In the genomic region with DNA sequence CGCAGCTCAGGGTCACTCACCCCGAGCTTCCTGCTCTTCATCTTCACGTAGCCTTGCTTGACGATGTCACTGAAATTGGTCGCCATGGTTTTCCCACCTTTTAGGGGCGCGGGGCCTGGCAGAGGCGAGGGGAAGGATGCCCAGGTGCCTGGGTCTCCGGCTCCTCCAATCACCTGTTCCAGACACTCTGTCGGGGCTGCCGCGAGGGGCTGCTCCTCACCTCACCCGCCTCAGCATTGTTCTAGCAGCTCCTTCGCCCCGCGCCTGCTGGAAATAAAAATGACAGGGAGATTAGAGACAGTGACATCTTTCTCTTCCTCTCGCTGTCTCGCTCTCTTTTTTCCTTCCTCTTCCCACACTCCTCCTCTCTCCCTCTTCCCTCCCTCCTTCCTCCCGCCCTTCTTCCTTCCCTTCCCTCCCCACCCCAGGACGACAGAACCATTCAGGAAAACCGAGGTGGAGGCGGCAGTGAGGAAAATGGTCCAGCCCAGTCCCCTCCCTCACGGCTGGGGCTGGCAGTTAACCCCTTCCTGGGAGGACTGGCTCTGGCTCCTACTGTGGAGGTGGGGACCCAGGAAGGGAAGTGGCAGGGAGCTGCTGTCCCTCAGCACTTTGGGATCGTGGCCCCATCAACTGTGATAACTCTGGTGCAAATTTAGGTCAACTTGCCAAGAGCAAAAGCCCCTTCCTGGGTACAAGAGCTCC, we compare ENCODE assay signal across 8 cellular contexts. TPM values are rescaled to one million over a fixed set of nuclear protein-coding genes. Genes with fewer than 3 reads are reported as not detected.
A peak's percentile ranks its signal among the peaks of the same experiment; 100 is the strongest.
DNase-seq lines count a peak whose midpoint lies in the region; ATAC-seq, FAIRE-seq and TF ChIP-seq lines count a peak whose summit lies in the region.

No MANE protein-coding gene starts in this region.

- H2AFZ ChIP-seq in K562 (ENCODE audit: low read depth, low read length), result peak overlapping the region; percentile 80

- H3K9me1 ChIP-seq in K562 (ENCODE audit: control insufficient read depth, insufficient read depth, low read length), result no peaks in the 10 kb centered on the region

- no peak for TF ChIP-seq CTCF in K562 (IDR thresholded peaks at IDR 0.05 in 2 of 3, conservative IDR thresholded peaks at IDR 0.05 in 1 of 3; ENCODE audit: insufficient read depth in 2 of 3, low read depth in 1 of 3, low read length in 3 of 3)

- H3K4me2 ChIP-seq in K562 (ENCODE audit: insufficient read depth, low read length), result peak overlapping the region; percentile 58

- H3K27ac ChIP-seq in K562 (ENCODE audit: extremely low read depth, low read depth, low read length), result no peak overlapping the region

- no peaks in the 10 kb centered on the region for H3K36me3 Mint-ChIP-seq in T-helper 2 cell treated with Interferon-gamma antibody and Interleukin-4, amounts not matched to agents 5 μg/mL and 100 μg/mL, for 36 hours (ENCODE audit: low read depth)
- H3K36me3 Mint-ChIP-seq in stimulated activated memory B cell treated with anti-CD40 and anti-IgM and Interleukin-4, amounts not matched to agents 10 μg/mL and 1 μg/mL and 100 μg/mL, for 72 hours, result no peaks in the 10 kb centered on the region
- peaks cover 3% of the 10 kb centered on the region for H3K36me3 Mint-ChIP-seq in effector memory CD8-positive, alpha-beta T cell (ENCODE audit: insufficient read depth)

- peaks cover 3% of the 10 kb centered on the region for H3K27me3 Mint-ChIP-seq in T-helper 2 cell treated with Interferon-gamma antibody and Interleukin-4, amounts not matched to agents 5 μg/mL and 100 μg/mL, for 36 hours (ENCODE audit: low read depth)
- peaks cover 29% of the 10 kb centered on the region for H3K27me3 Mint-ChIP-seq in stimulated activated memory B cell treated with anti-CD40 and anti-IgM and Interleukin-4, amounts not matched to agents 10 μg/mL and 1 μg/mL and 100 μg/mL, for 72 hours
- no peaks in the 10 kb centered on the region for H3K27me3 Mint-ChIP-seq in effector memory CD8-positive, alpha-beta T cell

- DNase-seq in T-helper 2 cell treated with Interferon-gamma antibody and Interleukin-4, amounts not matched to agents 5 μg/mL and 100 μg/mL, for 36 hours (ENCODE audit: low spot score), result no peak
- DNase-seq in T-helper 2 cell (no peak), K562 (ENCODE audit: extremely low read depth in 1 of 4, low spot score in 3 of 4) (peak in 1 of 4 experiments; percentile 23), iPS-NIHi7 (ENCODE audit: extremely low spot score) (peak; percentile 85), pons (ENCODE audit: low spot score) (no peak), NCI-H2029 treated with DMSO at 0.1 percent for 48 hours (lab: John Stamatoyannopoulos, UW) (no peak)
- no peak for DNase-seq in effector memory CD8-positive, alpha-beta T cell

- H3K4me1 Mint-ChIP-seq in T-helper 2 cell treated with Interferon-gamma antibody and Interleukin-4, amounts not matched to agents 5 μg/mL and 100 μg/mL, for 36 hours (ENCODE audit: low read depth), result peaks cover 10% of the 10 kb centered on the region
- peaks cover 50% of the 10 kb centered on the region for H3K4me1 Mint-ChIP-seq in stimulated activated memory B cell treated with anti-CD40 and anti-IgM and Interleukin-4, amounts not matched to agents 10 μg/mL and 1 μg/mL and 100 μg/mL, for 72 hours
- peaks cover 8 to 12% of the 10 kb centered on the region in 2 donors for H3K4me1 Mint-ChIP-seq in effector memory CD8-positive, alpha-beta T cell (ENCODE audit: low read depth in 2 of 2)

- CTCF ChIA-PET in K562 (lab: Yijun Ruan, JAX; ENCODE audit: low intra/inter-chr PET ratio), result no interaction called here

- 70% methylated on average over 18 of the region's 24 CpGs for WGBS in K562 (ENCODE audit: insufficient coverage, low coverage, missing lambda C conversion rate)

- H3K4me3 Mint-ChIP-seq in T-helper 2 cell treated with Interferon-gamma antibody and Interleukin-4, amounts not matched to agents 5 μg/mL and 100 μg/mL, for 36 hours, result no peak overlapping the region
- H3K4me3 Mint-ChIP-seq in stimulated activated memory B cell treated with anti-CD40 and anti-IgM and Interleukin-4, amounts not matched to agents 10 μg/mL and 1 μg/mL and 100 μg/mL, for 72 hours, result peak overlapping the region; percentile 57
- H3K4me3 Mint-ChIP-seq in effector memory CD8-positive, alpha-beta T cell, result no peak overlapping the region

- no peak overlapping the region for H3K4me3 ChIP-seq in K562

- no peak for TF ChIP-seq POLR2A in K562 (conservative IDR thresholded peaks at IDR 0.05)

- peak overlapping the region; percentile 26 to 83; a peak in 2 of 4 replicates for H3K9ac ChIP-seq in K562 (ENCODE audit: insufficient read depth in 1 of 2, low read depth in 2 of 2, low read length in 2 of 2)

- in situ Hi-C loops in K562 (cut with MboI), result loop anchor here (5.0 kb wide), 1 partner anchor 38 kb away; no protein-coding TSS in a partner anchor

- FAIRE-seq in K562 (lab: Jason Lieb, UNC), result no peak

- no peak for TF ChIP-seq EP300 in K562 (IDR thresholded peaks at IDR 0.05; ENCODE audit: low read length)

- POLR2A ChIA-PET in K562 (lab: Yijun Ruan, JAX), result interaction anchor here (0.7 to 1.1 kb wide), 2 partner anchors 17 to 49 kb away, joined by 3 to 6 read pairs; partner anchors contain the start of gene POLR2C

- intact Hi-C loops in K562 (cut with micrococcal nuclease), result no loop called here

- H3K27ac Mint-ChIP-seq in T-helper 2 cell treated with Interferon-gamma antibody and Interleukin-4, amounts not matched to agents 5 μg/mL and 100 μg/mL, for 36 hours, result peak overlapping the region; percentile 31
- H3K27ac Mint-ChIP-seq in stimulated activated memory B cell treated with anti-CD40 and anti-IgM and Interleukin-4, amounts not matched to agents 10 μg/mL and 1 μg/mL and 100 μg/mL, for 72 hours, result peak overlapping the region; percentile 24
- peak overlapping the region in 1 of 2 donors; percentile 71 for H3K27ac Mint-ChIP-seq in effector memory CD8-positive, alpha-beta T cell

- H3K9me3 Mint-ChIP-seq in T-helper 2 cell treated with Interferon-gamma antibody and Interleukin-4, amounts not matched to agents 5 μg/mL and 100 μg/mL, for 36 hours, result no peaks in the 10 kb centered on the region
- H3K9me3 Mint-ChIP-seq in stimulated activated memory B cell treated with anti-CD40 and anti-IgM and Interleukin-4, amounts not matched to agents 10 μg/mL and 1 μg/mL and 100 μg/mL, for 72 hours, result no peaks in the 10 kb centered on the region
- H3K9me3 Mint-ChIP-seq in effector memory CD8-positive, alpha-beta T cell, result no peaks in the 10 kb centered on the region

- H3K36me3 ChIP-seq in K562 (ENCODE audit: control insufficient read depth, insufficient read depth, low read length), result 0 out of 3 replicates have a peak, but pooled peaks cover 1% of the 10 kb centered on the region

- H3K79me2 ChIP-seq in K562 (ENCODE audit: control insufficient read depth, insufficient read depth, low read length), result no peaks in the 10 kb centered on the region

- no TSS peak for BruUV-seq in K562 (replicated peaks; lab: Mats Ljungman, UMichigan)

- H3K27me3 ChIP-seq in K562 (ENCODE audit: control insufficient read depth in 2 of 2, insufficient read depth in 2 of 2, low read length in 2 of 2), result no peaks in the 10 kb centered on the region

- H4K20me1 ChIP-seq in K562 (replicated peaks; ENCODE audit: control insufficient read depth, insufficient read depth, low read length), result no peaks in the 10 kb centered on the region

- H3K4me1 ChIP-seq in K562 (replicated peaks in 1 of 2; ENCODE audit: control insufficient read depth in 2 of 2, insufficient read depth in 2 of 2, low read length in 2 of 2), result peaks cover 27 to 60% of the 10 kb centered on the region in 2 experiments

- no peak for ATAC-seq in K562
- ATAC-seq in stimulated activated memory B cell treated with anti-CD40 and anti-IgM and Interleukin-4, amounts not matched to agents 10 μg/mL and 1 μg/mL and 100 μg/mL, for 72 hours, result no peak
- no peak for ATAC-seq in effector memory CD8-positive, alpha-beta T cell (replicated peaks)

- H3K9me3 ChIP-seq in K562 (replicated peaks; ENCODE audit: control insufficient read depth, insufficient read depth, low read depth, low read length), result no peaks in the 10 kb centered on the region

- TF ChIP-seq RAD21 in K562 (CRISPR knock-in tag; conservative IDR thresholded peaks at IDR 0.05 in 1 of 2, IDR thresholded peaks at IDR 0.05 in 1 of 2), result no peak

RNA-seq across cellular contexts. Expression of gene DOK4, which starts 6.7 kb away (rescaled TPM):
- 3.9 and 13.2 TPM in 2 replicates for total RNA-seq in K562 (2011; cell fraction: chromatin; rRNA removed; ENCODE audit: low replicate concordance)
- total RNA-seq in K562 (2011; cell fraction: nucleolus; rRNA removed), result 9.2 and 12.2 TPM in 2 replicates
- total RNA-seq in K562 (2011; cell fraction: nucleoplasm; rRNA removed), result 6.3 and 7.6 TPM in 2 replicates
- total RNA-seq in K562 (2014; rRNA removed) (14.4 and 18.9 TPM in 2 replicates), K562 (2014; rRNA removed; fragmentation: Illumina TruSeq; extraction: Trizol) (2.3 and 3.2 TPM in 2 replicates), K562 (2015; rRNA removed; fragmentation: Illumina TruSeq; extraction: Trizol) (8.3 and 9.3 TPM in 2 replicates), K562 (2021) (11.0 and 11.4 TPM in 2 replicates)
- polyA plus RNA-seq in K562 (2011; rRNA removed) (10.8 and 11.3 TPM in 2 replicates), K562 (2014; fragmentation: Illumina TruSeq; extraction: Trizol) (6.5 and 9.5 TPM in 2 replicates), K562 (2014; fragmentation: Nextera tagmentation; extraction: Ambion mirVana) (under 1 TPM; 0.10 TPM), K562 (2014; rRNA removed) (12.4 and 16.4 TPM in 2 replicates)
- polyA plus RNA-seq in K562 (2011; cell fraction: cytosol; rRNA removed), result 14.0 and 19.6 TPM in 2 replicates
- polyA plus RNA-seq in K562 (2011; cell fraction: nucleus; rRNA removed), result 23.7 and 31.1 TPM in 2 replicates
- 10.2 and 13.2 TPM in 2 replicates for polyA plus RNA-seq in K562 (2012)
- polyA minus RNA-seq in K562 (2011; rRNA and poly(A)+ RNA removed), result 3.6 and 5.5 TPM in 2 replicates
- polyA minus RNA-seq in K562 (2011; cell fraction: cytosol; rRNA and poly(A)+ RNA removed), result 5.9 and 6.1 TPM in 2 replicates
- polyA minus RNA-seq in K562 (2011; cell fraction: nucleus; rRNA and poly(A)+ RNA removed), result 5.2 and 5.3 TPM in 2 replicates

RNA-seq across cellular contexts. Expression of gene POLR2C, which starts 17.1 kb away (rescaled TPM):
- total RNA-seq in K562 (2011; cell fraction: chromatin; rRNA removed; ENCODE audit: low replicate concordance), result 125 and 216 TPM in 2 replicates
- total RNA-seq in K562 (2011; cell fraction: nucleolus; rRNA removed), result 143 and 160 TPM in 2 replicates
- total RNA-seq in K562 (2011; cell fraction: nucleoplasm; rRNA removed), result 131 and 142 TPM in 2 replicates
- total RNA-seq in K562 (2014; rRNA removed) (131 and 139 TPM in 2 replicates), K562 (2014; rRNA removed; fragmentation: Illumina TruSeq; extraction: Trizol) (89.3 and 90.1 TPM in 2 replicates), K562 (2015; rRNA removed; fragmentation: Illumina TruSeq; extraction: Trizol) (92.3 and 93.9 TPM in 2 replicates), K562 (2021) (77.2 and 84.5 TPM in 2 replicates)
- polyA plus RNA-seq in K562 (2011; rRNA removed) (163 and 170 TPM in 2 replicates), K562 (2014; fragmentation: Illumina TruSeq; extraction: Trizol) (107 and 131 TPM in 2 replicates), K562 (2014; fragmentation: Nextera tagmentation; extraction: Ambion mirVana) (10 to 100 TPM; 70.3 to 87.4 TPM), K562 (2014; rRNA removed) (97.5 and 108 TPM in 2 replicates)
- 234 and 242 TPM in 2 replicates for polyA plus RNA-seq in K562 (2011; cell fraction: cytosol; rRNA removed)
- 143 and 206 TPM in 2 replicates for polyA plus RNA-seq in K562 (2011; cell fraction: nucleus; rRNA removed)
- polyA plus RNA-seq in K562 (2012), result 79.8 and 97.9 TPM in 2 replicates
- polyA minus RNA-seq in K562 (2011; rRNA and poly(A)+ RNA removed), result 176 and 218 TPM in 2 replicates
- 109 TPM in 2 replicates for polyA minus RNA-seq in K562 (2011; cell fraction: cytosol; rRNA and poly(A)+ RNA removed)
- polyA minus RNA-seq in K562 (2011; cell fraction: nucleus; rRNA and poly(A)+ RNA removed), result 69.1 and 102 TPM in 2 replicates

RNA-seq across cellular contexts. Expression of gene COQ9, which starts 32.3 kb away (rescaled TPM):
- 89.8 and 122 TPM in 2 replicates for total RNA-seq in K562 (2011; cell fraction: chromatin; rRNA removed; ENCODE audit: low replicate concordance)
- 76.9 and 77.6 TPM in 2 replicates for total RNA-seq in K562 (2011; cell fraction: nucleolus; rRNA removed)
- total RNA-seq in K562 (2011; cell fraction: nucleoplasm; rRNA removed), result 91.4 and 128 TPM in 2 replicates
- total RNA-seq in K562 (2014; rRNA removed), result 74.4 and 98.2 TPM in 2 replicates
- total RNA-seq in K562 (2014; rRNA removed; fragmentation: Illumina TruSeq; extraction: Trizol), result 62.5 and 65.5 TPM in 2 replicates
- total RNA-seq in K562 (2015; rRNA removed; fragmentation: Illumina TruSeq; extraction: Trizol), result 68.9 and 71.4 TPM in 2 replicates
- 63.3 and 63.7 TPM in 2 replicates for total RNA-seq in K562 (2021)
- polyA plus RNA-seq in K562 (2011; rRNA removed), result 139 and 143 TPM in 2 replicates
- 148 and 155 TPM in 2 replicates for polyA plus RNA-seq in K562 (2011; cell fraction: cytosol; rRNA removed)
- 246 and 249 TPM in 2 replicates for polyA plus RNA-seq in K562 (2011; cell fraction: nucleus; rRNA removed)
- 62.1 and 66.0 TPM in 2 replicates for polyA plus RNA-seq in K562 (2012)
- 92.0 and 110 TPM in 2 replicates for polyA plus RNA-seq in K562 (2014; fragmentation: Illumina TruSeq; extraction: Trizol)
- 10 to 100 TPM; 35.0 to 55.2 TPM for polyA plus RNA-seq in K562 (2014; fragmentation: Nextera tagmentation; extraction: Ambion mirVana)
- polyA plus RNA-seq in K562 (2014; rRNA removed), result 84.2 and 102 TPM in 2 replicates
- 93.4 and 108 TPM in 2 replicates for polyA minus RNA-seq in K562 (2011; rRNA and poly(A)+ RNA removed)
- 34.5 and 39.3 TPM in 2 replicates for polyA minus RNA-seq in K562 (2011; cell fraction: cytosol; rRNA and poly(A)+ RNA removed)
- polyA minus RNA-seq in K562 (2011; cell fraction: nucleus; rRNA and poly(A)+ RNA removed), result 46.4 and 57.6 TPM in 2 replicates

RNA-seq across cellular contexts. Expression of gene CIAPIN1, which starts 32.4 kb away (rescaled TPM):
- 76.1 and 94.2 TPM in 2 replicates for total RNA-seq in K562 (2011; cell fraction: chromatin; rRNA removed; ENCODE audit: low replicate concordance)
- total RNA-seq in K562 (2011; cell fraction: nucleolus; rRNA removed), result 47.2 and 48.7 TPM in 2 replicates
- total RNA-seq in K562 (2011; cell fraction: nucleoplasm; rRNA removed), result 57.9 and 64.7 TPM in 2 replicates
- total RNA-seq in K562 (2014; rRNA removed), result 79.2 and 100 TPM in 2 replicates
- 78.2 and 83.6 TPM in 2 replicates for total RNA-seq in K562 (2014; rRNA removed; fragmentation: Illumina TruSeq; extraction: Trizol)
- total RNA-seq in K562 (2015; rRNA removed; fragmentation: Illumina TruSeq; extraction: Trizol), result 71.8 and 74.6 TPM in 2 replicates
- total RNA-seq in K562 (2021), result 95.7 and 102 TPM in 2 replicates
- 98.1 and 104 TPM in 2 replicates for polyA plus RNA-seq in K562 (2011; rRNA removed)
- 79.8 and 91.8 TPM in 2 replicates for polyA plus RNA-seq in K562 (2011; cell fraction: cytosol; rRNA removed)
- polyA plus RNA-seq in K562 (2011; cell fraction: nucleus; rRNA removed), result 64.2 and 65.5 TPM in 2 replicates
- 59.6 and 73.4 TPM in 2 replicates for polyA plus RNA-seq in K562 (2012)
- 85.8 and 87.4 TPM in 2 replicates for polyA plus RNA-seq in K562 (2014; fragmentation: Illumina TruSeq; extraction: Trizol)
- polyA plus RNA-seq in K562 (2014; fragmentation: Nextera tagmentation; extraction: Ambion mirVana), result 100 to 1,000 TPM; 256 to 263 TPM
- 68.3 and 72.8 TPM in 2 replicates for polyA plus RNA-seq in K562 (2014; rRNA removed)
- 67.4 and 77.9 TPM in 2 replicates for polyA minus RNA-seq in K562 (2011; rRNA and poly(A)+ RNA removed)
- polyA minus RNA-seq in K562 (2011; cell fraction: cytosol; rRNA and poly(A)+ RNA removed), result 23.9 and 35.3 TPM in 2 replicates
- 14.1 and 24.7 TPM in 2 replicates for polyA minus RNA-seq in K562 (2011; cell fraction: nucleus; rRNA and poly(A)+ RNA removed)

RNA-seq across cellular contexts. Expression of gene CCDC102A, which starts 56.8 kb away (rescaled TPM):
- 0.26 and 1.1 TPM in 2 replicates for total RNA-seq in K562 (2011; cell fraction: chromatin; rRNA removed; ENCODE audit: low replicate concordance)
- total RNA-seq in K562 (2011; cell fraction: nucleolus; rRNA removed), result 0.92 and 1.3 TPM in 2 replicates
- 0.51 and 0.84 TPM in 2 replicates for total RNA-seq in K562 (2011; cell fraction: nucleoplasm; rRNA removed)
- total RNA-seq in K562 (2014; rRNA removed) (3.8 and 4.9 TPM in 2 replicates), K562 (2014; rRNA removed; fragmentation: Illumina TruSeq; extraction: Trizol) (0.16 and 0.58 TPM in 2 replicates), K562 (2015; rRNA removed; fragmentation: Illumina TruSeq; extraction: Trizol) (1.4 and 2.1 TPM in 2 replicates), K562 (2021) (2.7 and 3.0 TPM in 2 replicates)
- polyA plus RNA-seq in K562 (2011; rRNA removed) (2.2 and 2.4 TPM in 2 replicates), K562 (2014; fragmentation: Illumina TruSeq; extraction: Trizol) (0.85 and 1.4 TPM in 2 replicates), K562 (2014; fragmentation: Nextera tagmentation; extraction: Ambion mirVana) (under 1 TPM; 0.03 to 0.11 TPM), K562 (2014; rRNA removed) (2.0 and 4.9 TPM in 2 replicates)
- 2.6 and 6.6 TPM in 2 replicates for polyA plus RNA-seq in K562 (2011; cell fraction: cytosol; rRNA removed)
- polyA plus RNA-seq in K562 (2011; cell fraction: nucleus; rRNA removed), result 1.3 and 2.1 TPM in 2 replicates
- 2.3 and 2.8 TPM in 2 replicates for polyA plus RNA-seq in K562 (2012)
- polyA minus RNA-seq in K562 (2011; rRNA and poly(A)+ RNA removed), result 0.45 and 1.4 TPM in 2 replicates
- 1.4 and 1.6 TPM in 2 replicates for polyA minus RNA-seq in K562 (2011; cell fraction: cytosol; rRNA and poly(A)+ RNA removed)
- polyA minus RNA-seq in K562 (2011; cell fraction: nucleus; rRNA and poly(A)+ RNA removed), result 0.67 and 1.1 TPM in 2 replicates
